In the genomic region with DNA sequence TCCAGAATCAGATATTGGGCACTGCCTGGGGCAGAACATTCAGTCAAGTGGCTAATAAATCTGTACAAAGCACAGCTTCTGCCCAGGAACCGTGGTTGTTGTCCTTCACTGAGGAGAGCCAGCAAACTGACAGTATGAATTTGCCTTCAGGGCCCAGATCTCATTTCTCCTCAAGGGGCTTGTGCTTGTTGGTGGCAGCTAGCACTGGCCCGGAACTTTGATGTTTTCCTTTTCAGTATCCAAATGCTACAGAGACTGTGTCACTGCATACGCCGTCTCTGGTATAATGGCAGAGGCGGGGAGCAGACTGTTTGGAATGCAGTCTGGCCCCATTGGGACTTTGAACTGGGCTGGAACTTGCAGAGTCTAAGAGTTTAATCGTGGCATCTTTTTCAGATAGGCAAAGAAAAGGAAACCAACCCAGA, we compare ENCODE assay signal across 12 cellular contexts. TPM values are rescaled to one million over a fixed set of nuclear protein-coding genes. Genes with fewer than 3 reads are reported as not detected.
A peak's percentile ranks its signal among the peaks of the same experiment; 100 is the strongest.
DNase-seq lines count a peak whose midpoint lies in the region; ATAC-seq and TF ChIP-seq lines count a peak whose summit lies in the region.
"Had no signal": no experiment of that assay in that cellular context is flagged by ENCODE, and none has a peak within 500 bp of the region (broad histone marks: within the 10 kb centered on the region; RNA-seq: fewer than 3 reads in every experiment).

No MANE protein-coding gene starts in this region.

- TF ChIP-seq CTCF in Peyer's patch (IDR thresholded peaks at IDR 0.05) (no peak), glutamatergic neuron (IDR thresholded peaks at IDR 0.05; ENCODE audit: partially characterized antibody, unreplicated experiment) (no peak), progenitor cell of endocrine pancreas (IDR thresholded peaks at IDR 0.05; ENCODE audit: unreplicated experiment) (no peak)

- peak overlapping the region in 2 of 4 donors; percentile 18 to 26 for H3K4me3 ChIP-seq in Peyer's patch
- H3K4me3 ChIP-seq: ovary had no signal

- H3K27me3 ChIP-seq in Peyer's patch, result no peaks in the 10 kb centered on the region
- H3K27me3 ChIP-seq: ovary had no signal

- H3K9me3 ChIP-seq in Peyer's patch, result no peaks in the 10 kb centered on the region
- H3K9me3 ChIP-seq: ovary had no signal

- H3K4me1 ChIP-seq in Peyer's patch, result peaks cover 0 to 45% (median 3%) of the 10 kb centered on the region in 4 donors

- peak; percentile 54 to 64 for TF ChIP-seq POLR2A in Peyer's patch (IDR thresholded peaks at IDR 0.05)

- H3K27ac Mint-ChIP-seq in glutamatergic neuron (ENCODE audit: unreplicated experiment) (no peak overlapping the region), progenitor cell of endocrine pancreas (peak overlapping the region; percentile 59)
- H3K27ac Mint-ChIP-seq: activated B cell treated with CpG ODN at 0.5 μM for 24 hours; CD4-positive, alpha-beta T cell had no signal

- DNase-seq in DMS79 treated with DMSO at 0.1 percent for 48 hours (lab: John Stamatoyannopoulos, UW) (peak; percentile 49), Peyer's patch (peak in 2 of 3 donors; percentile 77 to 87), glutamatergic neuron (no peak), progenitor cell of endocrine pancreas (ENCODE audit: low spot score, unreplicated experiment) (no peak), NCI-H1694 (lab: John Stamatoyannopoulos, UW) (no peak), MV-4-11 (lab: John Stamatoyannopoulos, UW) (no peak)
- DNase-seq: activated B cell treated with CpG ODN at 0.5 μM for 24 hours; activated effector memory CD4-positive, alpha-beta T cell treated with anti-CD3 and anti-CD28 coated beads, Interleukin-2, amount 50 U/mL, for 16 hours; CD4-positive, alpha-beta T cell; ovary had no signal

- no peak for ATAC-seq in HG02588 (IDR thresholded peaks at IDR 0.05; ENCODE audit: unreplicated experiment)
- ATAC-seq in GM18907 (IDR thresholded peaks at IDR 0.05; ENCODE audit: unreplicated experiment), result no peak

- no peaks in the 10 kb centered on the region for H3K9me3 Mint-ChIP-seq in glutamatergic neuron (ENCODE audit: unreplicated experiment)
- H3K9me3 Mint-ChIP-seq in progenitor cell of endocrine pancreas (ENCODE audit: low read depth), result no peaks in the 10 kb centered on the region
- H3K9me3 Mint-ChIP-seq: activated B cell treated with CpG ODN at 0.5 μM for 24 hours; CD4-positive, alpha-beta T cell had no signal

- H3K4me1 Mint-ChIP-seq in glutamatergic neuron (ENCODE audit: low read depth, unreplicated experiment) (peaks cover 17% of the 10 kb centered on the region), progenitor cell of endocrine pancreas (ENCODE audit: low read depth) (peaks cover 32% of the 10 kb centered on the region)
- H3K4me1 Mint-ChIP-seq: activated B cell treated with CpG ODN at 0.5 μM for 24 hours had no signal

- H3K36me3 ChIP-seq in Peyer's patch, result no peaks in the 10 kb centered on the region
- H3K36me3 ChIP-seq: ovary had no signal

- H3K36me3 Mint-ChIP-seq in glutamatergic neuron (ENCODE audit: unreplicated experiment) (no peaks in the 10 kb centered on the region), progenitor cell of endocrine pancreas (ENCODE audit: insufficient read depth) (no peaks in the 10 kb centered on the region)

- peak overlapping the region; percentile 31 for H3K4me3 Mint-ChIP-seq in glutamatergic neuron (ENCODE audit: unreplicated experiment)
- H3K4me3 Mint-ChIP-seq in progenitor cell of endocrine pancreas (ENCODE audit: low read depth), result peak overlapping the region; percentile 10
- H3K4me3 Mint-ChIP-seq: activated B cell treated with CpG ODN at 0.5 μM for 24 hours; CD4-positive, alpha-beta T cell had no signal

- H3K27me3 Mint-ChIP-seq in glutamatergic neuron (ENCODE audit: unreplicated experiment), result no peaks in the 10 kb centered on the region
- H3K27me3 Mint-ChIP-seq in progenitor cell of endocrine pancreas, result peaks cover 75% of the 10 kb centered on the region
- H3K27me3 Mint-ChIP-seq: activated B cell treated with CpG ODN at 0.5 μM for 24 hours; CD4-positive, alpha-beta T cell had no signal

- peak overlapping the region in 3 of 4 donors; percentile 63 to 90 (median 83) for H3K27ac ChIP-seq in Peyer's patch
- H3K27ac ChIP-seq: ovary had no signal

RNA-seq across cellular contexts. Expression of gene ADD3, which starts 30.4 kb away (rescaled TPM):
- 100 to 1,000 TPM; 236 to 545 (median 314) TPM for total RNA-seq in Peyer's patch
- 22.8 TPM for total RNA-seq in glutamatergic neuron (ENCODE audit: unreplicated experiment)
- 111 and 117 TPM in 2 replicates for total RNA-seq in progenitor cell of endocrine pancreas

RNA-seq across cellular contexts. Expression of gene XPNPEP1, which starts 54.1 kb away (rescaled TPM):
- total RNA-seq in Peyer's patch (100 to 1,000 TPM; 148 to 295 (median 263) TPM), glutamatergic neuron (ENCODE audit: unreplicated experiment) (51.4 TPM), progenitor cell of endocrine pancreas (40.0 and 66.8 TPM in 2 replicates)

Comparison
In these comparisons a context has a peak if more than half of its experiments do, and no peak if none do; other contexts are left out.
1. DNase-seq: peak in DMS79 treated with DMSO at 0.1 percent for 48 hours (single experiment) and Peyer's patch (2 of 3); none in glutamatergic neuron (single experiment), progenitor cell of endocrine pancreas (single experiment), NCI-H1694 (single experiment) and MV-4-11 (single experiment).